8 cellular contexts compared by ENCODE assay signal in the genomic region with DNA sequence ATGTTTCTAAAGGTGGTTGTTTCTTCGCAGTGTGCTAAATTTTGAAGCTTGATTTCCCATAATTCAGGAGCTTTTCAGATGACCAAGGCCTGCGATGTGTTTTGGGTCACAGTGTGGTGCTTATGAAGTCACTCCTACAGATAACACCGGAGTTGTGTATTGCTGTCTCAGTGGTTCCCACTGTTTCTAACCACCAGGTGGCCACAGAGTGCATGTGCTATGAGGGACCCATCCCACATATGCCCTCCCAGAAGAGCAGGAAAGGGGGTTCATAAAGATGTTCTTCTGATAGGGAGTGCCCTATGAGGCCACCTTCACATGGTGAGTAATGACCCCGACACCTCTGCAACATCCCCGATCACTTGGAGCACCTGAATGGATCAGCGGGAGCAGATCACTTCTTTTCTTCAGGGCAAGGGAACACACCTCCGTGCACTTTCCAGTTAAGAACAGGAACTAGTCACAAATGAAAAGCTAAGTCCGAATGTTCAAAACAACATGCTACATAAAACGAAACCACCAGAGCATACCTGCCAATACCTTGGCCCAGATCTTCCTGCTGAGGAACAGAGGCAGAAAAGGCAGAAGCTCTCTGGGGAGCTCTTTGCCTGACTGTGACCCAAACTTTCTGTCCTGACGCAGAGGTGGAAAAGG.
A peak's percentile ranks its signal among the peaks of the same experiment; 100 is the strongest.
DNase-seq lines count a peak whose midpoint lies in the region; ATAC-seq, FAIRE-seq and TF ChIP-seq lines count a peak whose summit lies in the region.
"Not testable (repeated sequence)": the region's sequence is repeated elsewhere in the genome, so short reads cannot be mapped to it uniquely, and the experiment has no call there.

No MANE protein-coding gene starts in this region.

- peak; percentile 53 for ATAC-seq in activated CD4-positive, alpha-beta T cell treated with anti-CD3 and anti-CD28 coated beads for 36 hours
- peak; percentile 60 to 71 for ATAC-seq in stimulated activated naive B cell treated with anti-CD40 and anti-IgM and Interleukin-4, amounts not matched to agents 10 μg/mL and 1 μg/mL and 100 μg/mL, for 72 hours (replicated peaks)

- H3K27me3 Mint-ChIP-seq in activated CD4-positive, alpha-beta T cell treated with anti-CD3 and anti-CD28 coated beads for 36 hours = peaks cover 27% of the 10 kb centered on the region
- peaks cover 22 to 29% of the 10 kb centered on the region in 2 donors for H3K27me3 Mint-ChIP-seq in stimulated activated naive B cell treated with anti-CD40 and anti-IgM and Interleukin-4, amounts not matched to agents 10 μg/mL and 1 μg/mL and 100 μg/mL, for 72 hours

- peak; percentile 65 for TF ChIP-seq CTCF in LNCaP clone FGC (IDR thresholded peaks at IDR 0.05; ENCODE audit: control insufficient read depth, extremely low read depth, insufficient read depth)

- DNase-seq in Caki2 (ENCODE audit: low read depth) (peak; percentile 44), RPMI8226 (peak; percentile 78), dermis microvascular lymphatic vessel endothelial cell (ENCODE audit: low read depth in 2 of 2) (peak; percentile 6 to 22), left kidney (ENCODE audit: low read depth, low spot score) (peak; percentile 37)
- not testable (repeated sequence) for DNase-seq in GM19239 (ENCODE audit: insufficient read length, low spot score); LNCaP clone FGC (ENCODE audit: low read depth); stimulated activated naive B cell treated with anti-CD40 and anti-IgM and Interleukin-4, amounts not matched to agents 10 μg/mL and 1 μg/mL and 100 μg/mL, for 72 hours
- peak; percentile 38 for DNase-seq in activated CD4-positive, alpha-beta T cell treated with anti-CD3 and anti-CD28 coated beads for 36 hours

- H3K36me3 Mint-ChIP-seq in activated CD4-positive, alpha-beta T cell treated with anti-CD3 and anti-CD28 coated beads for 36 hours (ENCODE audit: low read depth); stimulated activated naive B cell treated with anti-CD40 and anti-IgM and Interleukin-4, amounts not matched to agents 10 μg/mL and 1 μg/mL and 100 μg/mL, for 72 hours: not testable (repeated sequence)

- not testable (repeated sequence) for H3K4me1 Mint-ChIP-seq in activated CD4-positive, alpha-beta T cell treated with anti-CD3 and anti-CD28 coated beads for 36 hours; stimulated activated naive B cell treated with anti-CD40 and anti-IgM and Interleukin-4, amounts not matched to agents 10 μg/mL and 1 μg/mL and 100 μg/mL, for 72 hours

- intact Hi-C loops in activated CD4-positive, alpha-beta T cell treated with anti-CD3 and anti-CD28 coated beads for 36 hours (cut with DNase I, micrococcal nuclease) = not testable (repeated sequence)

- H3K9me3 Mint-ChIP-seq in activated CD4-positive, alpha-beta T cell treated with anti-CD3 and anti-CD28 coated beads for 36 hours (ENCODE audit: low read depth); stimulated activated naive B cell treated with anti-CD40 and anti-IgM and Interleukin-4, amounts not matched to agents 10 μg/mL and 1 μg/mL and 100 μg/mL, for 72 hours: not testable (repeated sequence)

- H3K4me3 ChIP-seq in LNCaP clone FGC (ENCODE audit: low read depth, low read length) = not testable (repeated sequence)

- POLR2A ChIA-PET in activated CD4-positive, alpha-beta T cell treated with anti-CD3 and anti-CD28 coated beads for 36 hours (lab: Charles Lee) = not testable (repeated sequence)

- in situ Hi-C loops in Caki2 (cut with HindIII; ENCODE audit: low pct_unique_long_range_greater_than_20kb, low sequenced_read_pairs) = not testable (repeated sequence)

- H3K27ac Mint-ChIP-seq in activated CD4-positive, alpha-beta T cell treated with anti-CD3 and anti-CD28 coated beads for 36 hours; stimulated activated naive B cell treated with anti-CD40 and anti-IgM and Interleukin-4, amounts not matched to agents 10 μg/mL and 1 μg/mL and 100 μg/mL, for 72 hours: not testable (repeated sequence)

- not testable (repeated sequence) for H3K4me3 Mint-ChIP-seq in activated CD4-positive, alpha-beta T cell treated with anti-CD3 and anti-CD28 coated beads for 36 hours; stimulated activated naive B cell treated with anti-CD40 and anti-IgM and Interleukin-4, amounts not matched to agents 10 μg/mL and 1 μg/mL and 100 μg/mL, for 72 hours

- peak; percentile 72 for FAIRE-seq in GM19239 (lab: Jason Lieb, UNC)

- CTCF ChIA-PET in activated CD4-positive, alpha-beta T cell treated with anti-CD3 and anti-CD28 coated beads for 36 hours (lab: Charles Lee) = not testable (repeated sequence)
